Comparison of ENCODE assay signal across 8 cellular contexts in the genomic region with DNA sequence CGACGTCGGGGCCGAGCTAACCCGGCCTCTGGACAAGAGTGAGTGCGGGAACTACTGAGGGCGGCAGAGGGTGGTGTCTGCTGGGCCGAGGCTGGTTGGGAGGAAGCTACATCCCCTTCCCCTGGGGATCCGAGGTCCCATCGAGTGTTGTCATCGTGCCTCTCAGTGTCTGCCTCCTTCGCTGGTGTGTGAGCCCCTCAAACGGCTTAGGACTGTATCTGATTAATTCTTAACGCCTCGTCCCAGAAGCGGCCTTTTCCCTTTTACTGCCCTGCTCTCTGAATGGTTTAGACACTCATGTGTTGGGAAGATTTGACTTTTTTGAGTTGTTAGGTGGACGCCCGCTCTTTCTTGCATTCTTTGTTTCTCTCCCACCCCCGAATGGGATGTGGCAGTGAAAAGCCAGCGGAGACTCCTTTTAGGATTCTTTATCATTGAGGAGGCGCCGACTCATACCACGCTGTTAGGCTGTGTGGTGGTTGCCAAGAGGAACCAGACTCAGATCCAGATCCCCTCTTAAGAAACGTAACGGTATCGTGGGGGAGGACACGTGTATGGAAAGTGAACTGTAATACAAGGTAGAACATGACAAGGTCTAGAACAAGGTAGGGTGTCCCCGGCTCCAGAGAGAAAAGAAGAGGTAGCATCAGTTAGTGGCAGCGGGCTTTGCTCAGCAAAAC. TPM values are rescaled to one million over a fixed set of nuclear protein-coding genes. Genes with fewer than 3 reads are reported as not detected.
DNase-seq lines count a peak whose midpoint lies in the region; ATAC-seq, FAIRE-seq and TF ChIP-seq lines count a peak whose summit lies in the region.

No MANE protein-coding gene starts in this region.

- 2 to 3% (median 3%) methylated on average over 29 of the region's 29 CpGs for WGBS in psoas muscle, 3 donors

- H3K4me3 ChIP-seq in psoas muscle: peak overlapping the region; percentile 98

- ATAC-seq in foreskin keratinocyte (peak; percentile 47), psoas muscle (peak in 1 of 4 donors; percentile 9), GM21447 (IDR thresholded peaks at IDR 0.05; ENCODE audit: unreplicated experiment) (no peak)

- H3K36me3 ChIP-seq in psoas muscle (ENCODE audit: insufficient read depth in 1 of 2, low read depth in 1 of 2): peaks cover 5 to 21% of the 10 kb centered on the region in 2 donors

- H3K27ac ChIP-seq in foreskin keratinocyte (peak overlapping the region; percentile 99), psoas muscle (peak overlapping the region; percentile 93)

- DNase-seq in GM03348 (ENCODE audit: low spot score) (peak; percentile 26), HTR-8/SVneo (ENCODE audit: insufficient read length, low spot score) (peak; percentile 26), foreskin keratinocyte (peak in 1 of 2 donors; percentile 18), psoas muscle (no peak), GOT3 (lab: John Stamatoyannopoulos, UW) (no peak), A172 (ENCODE audit: low spot score) (no peak)
- DNase-seq in activated T-cell treated with anti-CD3 and anti-CD28 coated beads, Interleukin-2, amount 50 U/mL, for 1 hour: peak; percentile 34

- no peaks in the 10 kb centered on the region for H3K27me3 ChIP-seq in foreskin keratinocyte
- H3K27me3 ChIP-seq in psoas muscle (ENCODE audit: insufficient read depth in 3 of 3, low read length in 2 of 3): no peaks in the 10 kb centered on the region

- intact Hi-C loops in psoas muscle (cut with DNase I): no loop called here

- peaks cover 9% of the 10 kb centered on the region for H3K4me1 ChIP-seq in foreskin keratinocyte
- peaks cover 33% of the 10 kb centered on the region for H3K4me1 ChIP-seq in psoas muscle

- H3K9me3 ChIP-seq in psoas muscle: no peaks in the 10 kb centered on the region

- no peak for FAIRE-seq in HTR-8/SVneo (lab: Jason Lieb, UNC)

- TF ChIP-seq CTCF in foreskin keratinocyte (conservative IDR thresholded peaks at IDR 0.05) (no peak), psoas muscle (IDR thresholded peaks at IDR 0.05) (no peak)

RNA-seq across cellular contexts. Expression of a gene that starts 0.6 kb away (rescaled TPM):
- 31.6 and 35.6 TPM in 2 replicates for total RNA-seq in foreskin keratinocyte
- 31.4 and 36.2 TPM in 2 replicates for polyA plus RNA-seq in foreskin keratinocyte
- total RNA-seq in psoas muscle: 10 to 100 TPM; 33.9 to 56.4 (median 43.8) TPM
- polyA plus RNA-seq in psoas muscle: 10 to 100 TPM; 50.6 to 55.6 (median 53.4) TPM
- 60.9 and 72.7 TPM in 2 replicates for total RNA-seq in A172 (2014; rRNA removed; shearing (Covaris generic))

RNA-seq across cellular contexts. Expression of a gene that starts 39.5 kb away (rescaled TPM):
- total RNA-seq in foreskin keratinocyte (0.48 and 0.71 TPM in 2 replicates), psoas muscle (not detected)
- polyA plus RNA-seq in foreskin keratinocyte (0.50 and 0.91 TPM in 2 replicates), psoas muscle (under 1 TPM in 2 of 3 donors, not detected in 1; 0.03 TPM)
- total RNA-seq in A172 (2014; rRNA removed; shearing (Covaris generic)): 22.7 and 35.3 TPM in 2 replicates

RNA-seq across cellular contexts. Expression of a gene that starts 56.7 kb away (rescaled TPM):
- total RNA-seq in foreskin keratinocyte: 50.2 and 51.0 TPM in 2 replicates
- 30.8 and 37.9 TPM in 2 replicates for polyA plus RNA-seq in foreskin keratinocyte
- 10 to 100 TPM; 25.2 to 41.1 (median 39.2) TPM for total RNA-seq in psoas muscle
- polyA plus RNA-seq in psoas muscle: 10 to 100 TPM; 23.4 to 62.8 (median 36.5) TPM
- 46.3 and 46.6 TPM in 2 replicates for total RNA-seq in A172 (2014; rRNA removed; shearing (Covaris generic))

Comparison
In these comparisons a context has a peak if more than half of its experiments do, and no peak if none do; other contexts are left out.
1. DNase-seq: peak in GM03348 (single experiment), HTR-8/SVneo (single experiment) and activated T-cell treated with anti-CD3 and anti-CD28 coated beads, Interleukin-2, amount 50 U/mL, for 1 hour (single experiment); none in psoas muscle (0 of 2), GOT3 (single experiment) and A172 (single experiment).
2. RNA of a gene that starts 39.5 kb away (total RNA-seq): 22.7 to 35.3 TPM in A172; 0.48 to 0.71 TPM in foreskin keratinocyte and not detected in psoas muscle; every median in the first group is over 10 times any median in the second.